Comparison of ENCODE assay signal across 29 cellular contexts in genomic region chr1:162719678-162720077, GRCh38.
"Had no signal": no experiment of that assay in that cellular context is flagged by ENCODE, and none has a peak within 500 bp of the region (broad histone marks: within the 10 kb centered on the region; RNA-seq: fewer than 3 reads in every experiment).

No MANE protein-coding gene starts in this region.

- H3K9me3 ChIP-seq: body of pancreas, gastrocnemius medialis had no signal

- H3K4me1 ChIP-seq: body of pancreas, foreskin keratinocyte, gastrocnemius medialis had no signal

- H3K27ac ChIP-seq: body of pancreas, epithelial cell of prostate, foreskin keratinocyte, gastrocnemius medialis had no signal

- DNase-seq: activated CD4-positive, alpha-beta memory T cell treated with anti-CD3 and anti-CD28 coated beads for 36 hours; activated CD4-positive, alpha-beta T cell treated with anti-CD3 and anti-CD28 coated beads for 36 hours; activated CD4-positive, alpha-beta T cell treated with anti-CD3 and anti-CD28 coated beads, Interleukin-2, amount 10 ng/mL, durations not matched to agents 24 days and 14 days; activated CD4-positive, CD25-positive, alpha-beta regulatory T cell; activated CD4-positive, CD25-positive, alpha-beta regulatory T cell treated with anti-CD3 and anti-CD28 coated beads, Interleukin-2, amount 50 U/mL, for 72 hours; activated CD8-positive, alpha-beta memory T cell treated with anti-CD3 and anti-CD28 coated beads, Interleukin-2, amount 10 ng/mL, durations not matched to agents 7 days and 5 days; activated CD8-positive, alpha-beta memory T cell treated with anti-CD3 and anti-CD28 coated beads, Interleukin-2, amount 50 U/mL, for 48 hours; activated CD8-positive, alpha-beta T cell treated with anti-CD3 and anti-CD28 coated beads, Interleukin-2, amount 10 ng/mL, durations not matched to agents 7 days and 5 days; activated gamma-delta T cell; activated naive CD4-positive, alpha-beta T cell; activated naive CD4-positive, alpha-beta T cell treated with anti-CD3 and anti-CD28 coated beads, Interleukin-2, amount 10 ng/mL, durations not matched to agents 7 days and 5 days; activated naive CD8-positive, alpha-beta T cell treated with anti-CD3 and anti-CD28 coated beads, Interleukin-2, amount 10 ng/mL, durations not matched to agents 7 days and 5 days; activated T-cell treated with anti-CD3 and anti-CD28 coated beads for 4 hours; activated T-cell treated with anti-CD3 and anti-CD28 coated beads, Interleukin-2, amount 50 U/mL, for 24 hours; activated T-cell treated with anti-CD3 and anti-CD28 coated beads, Interleukin-2, amount 50 U/mL, for 72 hours; amygdala; aorta; body of pancreas; caudate nucleus; cortex of kidney; dermis blood vessel endothelial cell; effector CD4-positive, alpha-beta T cell; effector memory CD8-positive, alpha-beta T cell; foreskin keratinocyte; gastrocnemius medialis; T-helper 2 cell had no signal

- ATAC-seq: activated CD4-positive, alpha-beta T cell treated with anti-CD3 and anti-CD28 coated beads for 36 hours; activated CD8-positive, alpha-beta memory T cell treated with anti-CD3 and anti-CD28 coated beads, Interleukin-2, amount 10 ng/mL, durations not matched to agents 7 days and 5 days; activated CD8-positive, alpha-beta T cell treated with anti-CD3 and anti-CD28 coated beads, Interleukin-2, amount 10 ng/mL, durations not matched to agents 7 days and 5 days; activated naive CD4-positive, alpha-beta T cell treated with anti-CD3 and anti-CD28 coated beads, Interleukin-2, amount 50 U/mL, for 72 hours; activated T-cell treated with anti-CD3 and anti-CD28 coated beads, Interleukin-2, amount 50 U/mL, for 72 hours; body of pancreas; effector memory CD8-positive, alpha-beta T cell; foreskin keratinocyte; gastrocnemius medialis had no signal

- H3K4me3 ChIP-seq: body of pancreas, gastrocnemius medialis had no signal

- H3K27me3 ChIP-seq: body of pancreas, foreskin keratinocyte, gastrocnemius medialis had no signal

- FAIRE-seq: colon had no signal

- H3K36me3 ChIP-seq: gastrocnemius medialis had no signal
